Comparison of ENCODE assay signal across 2 cellular contexts in genomic region chr6:7074870-7075269, GRCh38.
TF ChIP-seq lines count a peak whose summit lies in the region.

No MANE protein-coding gene starts in this region.

TF ChIP-seq in HEK293, 187 proteins besides CTCF, POLR2A, EP300 and RAD21 (continued from another document and continues in another):
- TF ChIP-seq WT1 (tag by site-specific recombination; IDR thresholded peaks at IDR 0.05) (no peak), ZBTB7A (tag by site-specific recombination; IDR thresholded peaks at IDR 0.05; ENCODE audit: low read depth) (no peak), KLF10 (tag by site-specific recombination; IDR thresholded peaks at IDR 0.05) (no peak), ZXDB (tag by site-specific recombination; IDR thresholded peaks at IDR 0.05) (no peak), ZNF140 (tag by site-specific recombination; IDR thresholded peaks at IDR 0.05) (0 out of 2 replicates have a peak, but pooled peaks have one; percentile 17), ZNF10 (tag by site-specific recombination; IDR thresholded peaks at IDR 0.05) (no peak), ZBTB26 (tag by site-specific recombination; optimal IDR thresholded peaks at IDR 0.05) (no peak), ZNF324 (tag by site-specific recombination; IDR thresholded peaks at IDR 0.05) (no peak), ZNF785 (tag by site-specific recombination; IDR thresholded peaks at IDR 0.05) (no peak), KLF7 (tag by site-specific recombination; IDR thresholded peaks at IDR 0.05; ENCODE audit: borderline replicate concordance) (no peak), ZNF280D (tag by site-specific recombination; IDR thresholded peaks at IDR 0.05) (no peak), ZNF18 (tag by site-specific recombination; IDR thresholded peaks at IDR 0.05) (no peak), ZBTB17 (tag by site-specific recombination; IDR thresholded peaks at IDR 0.05) (no peak), KLF17 (tag by site-specific recombination; IDR thresholded peaks at IDR 0.05) (no peak), ZNF776 (tag by site-specific recombination; IDR thresholded peaks at IDR 0.05; ENCODE audit: borderline replicate concordance) (no peak), BCL11B (tag by site-specific recombination; IDR thresholded peaks at IDR 0.05; ENCODE audit: low read depth) (no peak), ZBTB11 (tag by site-specific recombination; conservative IDR thresholded peaks at IDR 0.05; ENCODE audit: low read depth) (peak; percentile 43; the same call in 1 of the 2 replicates), ZNF660 (tag by site-specific recombination; IDR thresholded peaks at IDR 0.05) (no peak)

TF ChIP-seq in K562, 482 proteins besides CTCF, POLR2A, EP300 and RAD21 (continued from another document):
- TF ChIP-seq THAP7 (CRISPR knock-in tag; IDR thresholded peaks at IDR 0.05) (no peak), ZC3H11A (IDR thresholded peaks at IDR 0.05; ENCODE audit: low read depth, low read length) (peak; percentile 75; the same call in 1 of the 2 replicates), IRF1 (CRISPR knock-in tag; IDR thresholded peaks at IDR 0.05; ENCODE audit: borderline replicate concordance) (no peak)
